In genomic region chr18:54224379-54225014, GRCh38 we compare ENCODE assay signal across 1 cellular context.
TF ChIP-seq lines count a peak whose summit lies in the region.

Gene MBD2 (minus strand): TSS chr18:54224669. CDS start chr18:54224559, 110 bp downstream.

TF ChIP-seq in HepG2, 621 proteins besides CTCF, POLR2A, EP300 and RAD21 (continued from another document):
- TF ChIP-seq POGK (CRISPR knock-in tag; conservative IDR thresholded peaks at IDR 0.05) (peak; percentile 41; the same call in 1 of the 2 replicates), SRY (CRISPR knock-in tag; IDR thresholded peaks at IDR 0.05) (no peak), ONECUT2 (CRISPR knock-in tag; IDR thresholded peaks at IDR 0.05) (no peak), TAF1 (CRISPR knock-in tag; IDR thresholded peaks at IDR 0.05) (peak; percentile 46; the same call in 1 of the 2 replicates), THAP11 (CRISPR knock-in tag; IDR thresholded peaks at IDR 0.05) (peak; percentile 78), ZNF747 (CRISPR knock-in tag; IDR thresholded peaks at IDR 0.05; ENCODE audit: borderline replicate concordance) (0 out of 2 replicates have a peak, but pooled peaks have one; percentile 25), LRRFIP1 (CRISPR knock-in tag; conservative IDR thresholded peaks at IDR 0.05) (no peak), ZNF124 (CRISPR knock-in tag; IDR thresholded peaks at IDR 0.05) (peak; percentile 41; the same call in 1 of the 2 replicates), NFE2L2 (IDR thresholded peaks at IDR 0.05; ENCODE audit: low read length) (no peak), ZSCAN25 (CRISPR knock-in tag; IDR thresholded peaks at IDR 0.05) (peak; percentile 68; the same call in 1 of the 2 replicates), STAG1 (CRISPR knock-in tag; IDR thresholded peaks at IDR 0.05) (peak; percentile 37), ZNF781 (CRISPR knock-in tag; IDR thresholded peaks at IDR 0.05; ENCODE audit: borderline replicate concordance, not compliant biosample characterization) (no peak), TFAP4 (IDR thresholded peaks at IDR 0.05; ENCODE audit: borderline replicate concordance, low read depth) (peak; percentile 66; the same call in 1 of the 2 replicates), ZSCAN31 (CRISPR knock-in tag; IDR thresholded peaks at IDR 0.05; ENCODE audit: low read depth) (0 out of 2 replicates have a peak, but pooled peaks have one; percentile 35), HOMEZ (CRISPR knock-in tag; IDR thresholded peaks at IDR 0.05; ENCODE audit: low read depth) (0 out of 2 replicates have a peak, but pooled peaks have one; percentile 61), AKAP8 (CRISPR knock-in tag; IDR thresholded peaks at IDR 0.05) (0 out of 2 replicates have a peak, but pooled peaks have one; percentile 52), PAXIP1 (CRISPR knock-in tag; conservative IDR thresholded peaks at IDR 0.05) (peak; percentile 56), ZFP91 (CRISPR knock-in tag; IDR thresholded peaks at IDR 0.05; ENCODE audit: borderline replicate concordance) (peak; percentile 74; the same call in 1 of the 2 replicates)
